Comparison of ENCODE assay signal across 24 cellular contexts in genomic region chr5:155024015-155024414, GRCh38. TPM values are rescaled to one million over a fixed set of nuclear protein-coding genes. Genes with fewer than 3 reads are reported as not detected.
DNase-seq lines count a peak whose midpoint lies in the region; ATAC-seq, FAIRE-seq and TF ChIP-seq lines count a peak whose summit lies in the region.
"Had no signal": no experiment of that assay in that cellular context is flagged by ENCODE, and none has a peak within 500 bp of the region (broad histone marks: within the 10 kb centered on the region; RNA-seq: fewer than 3 reads in every experiment).

No MANE protein-coding gene starts in this region.

- TF ChIP-seq CTCF in HepG2 (CRISPR knock-in tag; IDR thresholded peaks at IDR 0.05), result no peak

- FAIRE-seq in GM12891 (lab: Jason Lieb, UNC), result no peak
- FAIRE-seq in HepG2 (lab: Jason Lieb, UNC), result no peak

- CTCF ChIA-PET in HepG2 (lab: Yijun Ruan, JAX; ENCODE audit: low intra/inter-chr PET ratio, low total read pairs), result no interaction called here

- no peaks in the 10 kb centered on the region for H4K20me1 ChIP-seq in HepG2 (ENCODE audit: insufficient read depth, low read length)

- H2AFZ ChIP-seq in HepG2 (ENCODE audit: low read length), result no peak overlapping the region

- WGBS in HepG2 (ENCODE audit: low lambda C conversion rate), result 55% methylated on average over 5 of the region's 5 CpGs

- H3K36me3 ChIP-seq in HepG2 (replicated peaks in 1 of 2; ENCODE audit: control insufficient read depth in 1 of 2, insufficient read depth in 2 of 2, low read length in 2 of 2), result no peaks in the 10 kb centered on the region
- H3K36me3 ChIP-seq: ascending aorta, heart right ventricle, prostate gland had no signal

- no peak for ATAC-seq in HepG2
- ATAC-seq: heart right ventricle, Panc1 had no signal

- H3K4me2 ChIP-seq in HepG2 (ENCODE audit: low read depth, low read length), result no peak overlapping the region

- no peak overlapping the region for H3K9ac ChIP-seq in HepG2 (ENCODE audit: insufficient read depth, low read depth, low read length)

- TF ChIP-seq POLR2A in GM12891 (IDR thresholded peaks at IDR 0.05; ENCODE audit: low read depth, low read length) (no peak), HepG2 (IDR thresholded peaks at IDR 0.05; ENCODE audit: insufficient read depth in 1 of 2, low read depth in 2 of 2, low read length in 2 of 2) (no peak)

- peaks cover 10% of the 10 kb centered on the region; the same call in 1 of the 2 replicates for H3K4me1 ChIP-seq in HepG2 (ENCODE audit: insufficient read depth, low read length)
- H3K4me1 ChIP-seq: ascending aorta, heart right ventricle, prostate gland had no signal

- H3K4me3 ChIP-seq in HepG2 (replicated peaks in 1 of 3; ENCODE audit: insufficient read depth in 1 of 3, low read depth in 2 of 3, low read length in 3 of 3), result no peak overlapping the region
- H3K4me3 ChIP-seq: ascending aorta, heart right ventricle, prostate gland, skin epidermis had no signal

- BruUV-seq in HepG2 (replicated peaks; lab: Mats Ljungman, UMichigan), result no TSS peak

- H3K27ac ChIP-seq in HepG2 (ENCODE audit: extremely low read length, insufficient read depth, low read length), result no peak overlapping the region
- H3K27ac ChIP-seq: ascending aorta, heart right ventricle, prostate gland, skin epidermis had no signal

- H3K9me3 ChIP-seq in HepG2 (ENCODE audit: low read length), result no peaks in the 10 kb centered on the region
- H3K9me3 ChIP-seq: prostate gland had no signal

- DNase-seq in GM12891 (ENCODE audit: insufficient read length, low spot score) (no peak), HT1080 (ENCODE audit: low read depth) (peak; percentile 33), RPMI7951 (ENCODE audit: low read depth) (peak; percentile 10), HepG2 (ENCODE audit: low spot score) (no peak), cerebellum (ENCODE audit: low spot score) (no peak), SW 1271 (lab: John Stamatoyannopoulos, UW) (no peak), NCI-H1092 (lab: John Stamatoyannopoulos, UW) (no peak)
- DNase-seq in effector CD8-positive, alpha-beta T cell (lab: John Stamatoyannopoulos, UW), result no peak
- DNase-seq: activated CD4-positive, alpha-beta T cell treated with anti-CD3 and anti-CD28 coated beads, Interleukin-2, amount 10 ng/mL, durations not matched to agents 24 days and 14 days; activated CD8-positive, alpha-beta memory T cell treated with anti-CD3 and anti-CD28 coated beads, Interleukin-2, amount 50 U/mL, for 48 hours; activated naive CD4-positive, alpha-beta T cell treated with anti-CD3 and anti-CD28 coated beads for 36 hours; heart right ventricle; NCI-H2029; NCI-H524 treated with DMSO at 0.1 percent for 48 hours; stimulated activated CD4-positive, alpha-beta T cell treated with anti-CD3 and anti-CD28 coated beads, Interleukin-4, amount 100 ng/mL, for 24 hours had no signal

- in situ Hi-C loops in HepG2 (cut with HindIII; ENCODE audit: extremely low pct_ligation_motif_present, low pct_unique_long_range_greater_than_20kb), result loop anchor here (10.0 kb wide), 1 partner anchor 49 kb away; no protein-coding TSS in a partner anchor

- no peak for TF ChIP-seq RAD21 in HepG2 (CRISPR knock-in tag; IDR thresholded peaks at IDR 0.05)

- POLR2A ChIA-PET in HepG2 (lab: Yijun Ruan, JAX), result no interaction called here

- TF ChIP-seq EP300 in HepG2 (IDR thresholded peaks at IDR 0.05; ENCODE audit: low read depth in 2 of 2, low read length in 2 of 2), result no peak
- no peak for TF ChIP-seq EP300 in HepG2 (CRISPR knock-in tag; IDR thresholded peaks at IDR 0.05; ENCODE audit: borderline replicate concordance)

- intact Hi-C loops in HepG2 (cut with micrococcal nuclease; ENCODE audit: unreplicated experiment), result no loop called here

- H3K27me3 ChIP-seq in HepG2 (ENCODE audit: control insufficient read depth in 1 of 2, insufficient read depth in 2 of 2, low read length in 2 of 2), result peaks cover 1 to 13% of the 10 kb centered on the region in 2 experiments; a peak in 4 of 5 replicates
- H3K27me3 ChIP-seq: ascending aorta, heart right ventricle had no signal

- H3K79me2 ChIP-seq in HepG2 (ENCODE audit: insufficient read depth, low read length), result no peaks in the 10 kb centered on the region

TF ChIP-seq in GM12891, 5 proteins besides CTCF, POLR2A, EP300 and RAD21:
- TF ChIP-seq SPI1 (IDR thresholded peaks at IDR 0.05; ENCODE audit: low read depth, low read length), result peak; percentile 15; the same call in 1 of the 2 replicates
- TF ChIP-seq POU2F2 (IDR thresholded peaks at IDR 0.05; ENCODE audit: low read depth, low read length), result no peak
- TF ChIP-seq PAX5 (IDR thresholded peaks at IDR 0.05; ENCODE audit: insufficient read depth, low read length, severe bottlenecking), result no peak
- no peak for TF ChIP-seq POLR2AphosphoS5 (IDR thresholded peaks at IDR 0.05; ENCODE audit: low read depth, low read length)
- TF ChIP-seq TAF1 (IDR thresholded peaks at IDR 0.05; ENCODE audit: low read depth, low read length), result no peak

TF ChIP-seq in HepG2, 621 proteins besides CTCF, POLR2A, EP300 and RAD21 (continues in another document):
- no peak for TF ChIP-seq ZNF510 (CRISPR knock-in tag; IDR thresholded peaks at IDR 0.05; ENCODE audit: low read depth)
- no peak for TF ChIP-seq EED (CRISPR knock-in tag; IDR thresholded peaks at IDR 0.05)
- TF ChIP-seq MAFK (conservative IDR thresholded peaks at IDR 0.05 in 1 of 2, IDR thresholded peaks at IDR 0.05 in 1 of 2; ENCODE audit: low read length in 2 of 2), result peak; percentile 55 to 64
- no peak for TF ChIP-seq RORA (CRISPR knock-in tag; IDR thresholded peaks at IDR 0.05)
- TF ChIP-seq ZNF383 (CRISPR knock-in tag; IDR thresholded peaks at IDR 0.05; ENCODE audit: borderline replicate concordance), result no peak
- TF ChIP-seq ZFP36L2 (CRISPR knock-in tag; IDR thresholded peaks at IDR 0.05), result no peak
- TF ChIP-seq NR2F2 (IDR thresholded peaks at IDR 0.05; ENCODE audit: borderline replicate concordance, low read depth), result no peak
- no peak for TF ChIP-seq GATA4 (IDR thresholded peaks at IDR 0.05; ENCODE audit: borderline replicate concordance, low read depth)
- no peak for TF ChIP-seq GABPA (IDR thresholded peaks at IDR 0.05; ENCODE audit: low read depth, low read length)
- TF ChIP-seq GABPA (CRISPR knock-in tag; IDR thresholded peaks at IDR 0.05; ENCODE audit: low read depth), result peak; percentile 38; the same call in 1 of the 2 replicates
- no peak for TF ChIP-seq CBX2 (IDR thresholded peaks at IDR 0.05; ENCODE audit: low read depth, low read length)
- TF ChIP-seq CBX2 (CRISPR knock-in tag; IDR thresholded peaks at IDR 0.05; ENCODE audit: low read depth), result no peak
- no peak for TF ChIP-seq NRL (CRISPR knock-in tag; IDR thresholded peaks at IDR 0.05; ENCODE audit: borderline replicate concordance)
- no peak for TF ChIP-seq ZNF766 (CRISPR knock-in tag; IDR thresholded peaks at IDR 0.05; ENCODE audit: borderline replicate concordance)
- TF ChIP-seq ZFP36L1 (CRISPR knock-in tag; IDR thresholded peaks at IDR 0.05), result no peak
- TF ChIP-seq MAFF (IDR thresholded peaks at IDR 0.05; ENCODE audit: low read depth, low read length), result peak; percentile 29; the same call in 1 of the 2 replicates
- no peak for TF ChIP-seq ZFP82 (CRISPR knock-in tag; IDR thresholded peaks at IDR 0.05; ENCODE audit: borderline replicate concordance)
- no peak for TF ChIP-seq ZNF747 (CRISPR knock-in tag; IDR thresholded peaks at IDR 0.05; ENCODE audit: borderline replicate concordance)
- no peak for TF ChIP-seq DPF2 (CRISPR knock-in tag; IDR thresholded peaks at IDR 0.05; ENCODE audit: borderline replicate concordance, low read depth)
- no peak for TF ChIP-seq ZSCAN21 (CRISPR knock-in tag; IDR thresholded peaks at IDR 0.05; ENCODE audit: borderline replicate concordance)
- 0 out of 2 replicates have a peak, but pooled peaks have one; percentile 43 for TF ChIP-seq CREB1 (IDR thresholded peaks at IDR 0.05)
- no peak for TF ChIP-seq CREB1 (CRISPR knock-in tag; IDR thresholded peaks at IDR 0.05)
- TF ChIP-seq IKZF4 (CRISPR knock-in tag; IDR thresholded peaks at IDR 0.05; ENCODE audit: borderline replicate concordance, low read depth, not compliant biosample characterization), result no peak

RNA-seq across cellular contexts. Expression of gene KIF4B, which starts 10.5 kb away (rescaled TPM):
- polyA plus RNA-seq in GM12891 (2012; ENCODE audit: low read depth, missing spikeins), result not detected
- not detected in 2 replicates for total RNA-seq in HT1080 (2014; rRNA removed; shearing (Covaris generic))
- polyA plus RNA-seq in HT1080 (2015; cell fraction: cytosol; rRNA removed), result 0.01 TPM in 1 of 2 replicates, not detected in the other
- polyA plus RNA-seq in HT1080 (2015; cell fraction: nucleus; rRNA removed), result not detected in 2 replicates
- not detected in 2 replicates for total RNA-seq in RPMI7951 (2014; rRNA removed; shearing (Covaris generic))
- 0.04 and 0.11 TPM in 2 replicates for total RNA-seq in HepG2 (2016; rRNA removed; fragmentation: Illumina TruSeq; extraction: Trizol)
- not detected in 2 replicates for total RNA-seq in HepG2 (2016; cell fraction: cytosol; rRNA removed; fragmentation: Illumina TruSeq; extraction: Trizol; ENCODE audit: low read depth)
- 0.12 TPM in 1 of 2 replicates, not detected in the other for total RNA-seq in HepG2 (2016; cell fraction: insoluble cytoplasmic fraction; rRNA removed; fragmentation: Illumina TruSeq; extraction: Trizol)
- not detected in 2 replicates for total RNA-seq in HepG2 (2016; cell fraction: membrane; rRNA removed; fragmentation: Illumina TruSeq; extraction: Trizol)
- 0.12 TPM in 1 of 2 replicates, not detected in the other for total RNA-seq in HepG2 (2016; cell fraction: nucleus; rRNA removed; fragmentation: Illumina TruSeq; extraction: Trizol)
- polyA plus RNA-seq in HepG2 (2011; rRNA removed), result not detected in 2 replicates
- polyA plus RNA-seq in HepG2 (2011; cell fraction: cytosol; rRNA removed), result 0.01 TPM in 1 of 2 replicates, not detected in the other
- polyA plus RNA-seq in HepG2 (2011; cell fraction: nucleus; rRNA removed), result 0.02 TPM in 1 of 2 replicates, not detected in the other
- polyA plus RNA-seq in HepG2 (2012), result 0.04 and 0.05 TPM in 2 replicates
- polyA plus RNA-seq in HepG2 (2016; cell fraction: cytosol; fragmentation: Illumina TruSeq; extraction: Trizol; ENCODE audit: low read depth), result not detected in 2 replicates
- polyA plus RNA-seq in HepG2 (2016; cell fraction: insoluble cytoplasmic fraction; fragmentation: Illumina TruSeq; extraction: Trizol; ENCODE audit: low read depth), result not detected in 2 replicates
- polyA plus RNA-seq in HepG2 (2016; cell fraction: membrane; fragmentation: Illumina TruSeq; extraction: Trizol; ENCODE audit: low read depth), result not detected in 2 replicates
- polyA plus RNA-seq in HepG2 (2016; cell fraction: nucleus; fragmentation: Illumina TruSeq; extraction: Trizol; ENCODE audit: insufficient read depth, low read depth), result not detected in 2 replicates
- 0.12 TPM in 1 of 2 replicates, not detected in the other for polyA minus RNA-seq in HepG2 (2011; rRNA and poly(A)+ RNA removed; ENCODE audit: low replicate concordance)
- not detected in 2 replicates for polyA minus RNA-seq in HepG2 (2011; cell fraction: cytosol; rRNA and poly(A)+ RNA removed)
- polyA minus RNA-seq in HepG2 (2011; cell fraction: nucleus; rRNA and poly(A)+ RNA removed), result 0.13 and 0.37 TPM in 2 replicates
- total RNA-seq in cerebellum, result 0.18 TPM
- total RNA-seq: activated CD4-positive, alpha-beta T cell treated with anti-CD3 and anti-CD28 coated beads, Interleukin-2, amount 10 ng/mL, durations not matched to agents 24 days and 14 days; ascending aorta; kidney epithelial cell; MCF 10A; mesothelial cell of epicardium had no signal
- polyA plus RNA-seq: heart right ventricle, neural cell, urinary bladder had no signal

Comparison
In these comparisons a context has a peak if more than half of its experiments do, and no peak if none do; other contexts are left out.
1. DNase-seq: peak in HT1080 (single experiment) and RPMI7951 (single experiment); none in GM12891 (single experiment), HepG2 (single experiment), cerebellum (single experiment), SW 1271 (0 of 2), NCI-H1092 (single experiment) and effector CD8-positive, alpha-beta T cell (single experiment).